ENCODE assay signal across 1 cellular context in genomic region chr7:46163245-46163644, GRCh38.
TF ChIP-seq lines count a peak whose summit lies in the region.

No MANE protein-coding gene starts in this region.

TF ChIP-seq in HepG2, 621 proteins besides CTCF, POLR2A, EP300 and RAD21 (continued from another document):
- no peak for TF ChIP-seq ZNF484 (CRISPR knock-in tag; IDR thresholded peaks at IDR 0.05; ENCODE audit: borderline replicate concordance, low read depth)
- no peak for TF ChIP-seq MYPOP (CRISPR knock-in tag; IDR thresholded peaks at IDR 0.05)
